9 cellular contexts compared by ENCODE assay signal in genomic region chr3:147419062-147419701, GRCh38. TPM values are rescaled to one million over a fixed set of nuclear protein-coding genes. Genes with fewer than 3 reads are reported as not detected.
DNase-seq lines count a peak whose midpoint lies in the region; TF ChIP-seq lines count a peak whose summit lies in the region.
"Had no signal": no experiment of that assay in that cellular context is flagged by ENCODE, and none has a peak within 500 bp of the region (broad histone marks: within the 10 kb centered on the region; RNA-seq: fewer than 3 reads in every experiment).

No MANE protein-coding gene starts in this region.

- H3K27ac ChIP-seq in ascending aorta (no peak overlapping the region), skeletal muscle tissue (ENCODE audit: low read depth, low read length) (peak overlapping the region; percentile 45)

- intact Hi-C loops in ascending aorta (cut with DNase I) = no loop called here

- H3K36me3 ChIP-seq in H7 (replicated peaks; ENCODE audit: control insufficient read depth, insufficient read depth, low read length) = no peaks in the 10 kb centered on the region
- H3K36me3 ChIP-seq in ascending aorta = no peaks in the 10 kb centered on the region
- H3K36me3 ChIP-seq in skeletal muscle tissue (ENCODE audit: control insufficient read depth in 3 of 3, insufficient read depth in 3 of 3, low read length in 3 of 3) = no peaks in the 10 kb centered on the region

- TF ChIP-seq CTCF in ascending aorta (IDR thresholded peaks at IDR 0.05) = no peak

- DNase-seq in H7 (peak; percentile 95), ascending aorta (ENCODE audit: low spot score in 2 of 2) (peak in 1 of 2 donors; percentile 75), OCI-M1 (lab: John Stamatoyannopoulos, UW) (no peak), HPDE6-E6E7 (ENCODE audit: extremely low spot score) (no peak)
- DNase-seq in activated CD4-positive, alpha-beta T cell treated with anti-CD3 and anti-CD28 coated beads, Interleukin-2, amount 10 ng/mL, durations not matched to agents 7 days and 5 days = no peak
- DNase-seq in activated CD4-positive, CD25-positive, alpha-beta regulatory T cell treated with anti-CD3 and anti-CD28 coated beads, Interleukin-2, amount 50 U/mL, for 72 hours = no peak

- H3K27me3 ChIP-seq in H7 (ENCODE audit: control insufficient read depth, insufficient read depth, low read length) (peaks cover 99% of the 10 kb centered on the region), ascending aorta (peaks cover 47% of the 10 kb centered on the region), skeletal muscle tissue (ENCODE audit: control insufficient read depth in 3 of 3, insufficient read depth in 3 of 3, low read length in 3 of 3) (peaks cover 27 to 69% (median 48%) of the 10 kb centered on the region in 3 donors)

- H3K9ac ChIP-seq in skeletal muscle tissue (ENCODE audit: low read depth in 1 of 3, low read length in 3 of 3) = peak overlapping the region; percentile 75 to 85 (median 77)

- no peak overlapping the region for H3K27ac Mint-ChIP-seq in activated CD4-positive, alpha-beta T cell treated with anti-CD3 and anti-CD28 coated beads, Interleukin-2, amount 10 ng/mL, durations not matched to agents 7 days and 5 days
- H3K27ac Mint-ChIP-seq: activated naive CD8-positive, alpha-beta T cell had no signal

- peaks cover 77% of the 10 kb centered on the region for H3K27me3 Mint-ChIP-seq in activated CD4-positive, alpha-beta T cell treated with anti-CD3 and anti-CD28 coated beads, Interleukin-2, amount 10 ng/mL, durations not matched to agents 7 days and 5 days

- H3K4me1 ChIP-seq in ascending aorta = peaks cover 0 to 7% of the 10 kb centered on the region in 2 donors
- peaks cover 7 to 11% (median 10%) of the 10 kb centered on the region in 3 donors for H3K4me1 ChIP-seq in skeletal muscle tissue (ENCODE audit: control insufficient read depth in 3 of 3, insufficient read depth in 3 of 3, low read length in 3 of 3)

- H3K4me3 ChIP-seq in H7 (ENCODE audit: insufficient read depth, low read depth, low read length) (peak overlapping the region; percentile 41), ascending aorta (peak overlapping the region; percentile 45), iPS-18c (ENCODE audit: insufficient read depth, low read depth, low read length) (peak overlapping the region; percentile 70), skeletal muscle tissue (ENCODE audit: low read length in 3 of 3) (peak overlapping the region; percentile 68 to 81 (median 69))

- H3K4me3 Mint-ChIP-seq in activated CD4-positive, alpha-beta T cell treated with anti-CD3 and anti-CD28 coated beads, Interleukin-2, amount 10 ng/mL, durations not matched to agents 7 days and 5 days = no peak overlapping the region
- H3K4me3 Mint-ChIP-seq: activated naive CD8-positive, alpha-beta T cell had no signal

- peaks cover 4% of the 10 kb centered on the region for H3K9me3 Mint-ChIP-seq in activated CD4-positive, alpha-beta T cell treated with anti-CD3 and anti-CD28 coated beads, Interleukin-2, amount 10 ng/mL, durations not matched to agents 7 days and 5 days

- no peaks in the 10 kb centered on the region for H3K9me3 ChIP-seq in ascending aorta
- H3K9me3 ChIP-seq in iPS-18c (ENCODE audit: control insufficient read depth, insufficient read depth, low read length) = peaks cover 2% of the 10 kb centered on the region
- H3K9me3 ChIP-seq in skeletal muscle tissue (ENCODE audit: control insufficient read depth in 3 of 3, low read length in 3 of 3) = no peaks in the 10 kb centered on the region

- no peaks in the 10 kb centered on the region for H3K4me1 Mint-ChIP-seq in activated CD4-positive, alpha-beta T cell treated with anti-CD3 and anti-CD28 coated beads, Interleukin-2, amount 10 ng/mL, durations not matched to agents 7 days and 5 days

- H3K36me3 Mint-ChIP-seq in activated CD4-positive, alpha-beta T cell treated with anti-CD3 and anti-CD28 coated beads, Interleukin-2, amount 10 ng/mL, durations not matched to agents 7 days and 5 days (ENCODE audit: low read depth) = peaks cover 3% of the 10 kb centered on the region

- CTCF ChIA-PET in activated CD4-positive, alpha-beta T cell treated with anti-CD3 and anti-CD28 coated beads, Interleukin-2, amount 10 ng/mL, durations not matched to agents 7 days and 5 days (lab: Charles Lee) = no interaction called here

- POLR2A ChIA-PET in activated CD4-positive, alpha-beta T cell treated with anti-CD3 and anti-CD28 coated beads, Interleukin-2, amount 10 ng/mL, durations not matched to agents 7 days and 5 days (lab: Charles Lee) = no interaction called here

RNA-seq across cellular contexts. Expression of gene ZIC1, which starts 10.0 kb away (rescaled TPM):
- total RNA-seq in H7 (2014; rRNA removed; shearing (Covaris generic)) = 2.0 and 3.5 TPM in 2 replicates
- 1.5 TPM for total RNA-seq in ascending aorta
- 8.4 TPM for total RNA-seq in skeletal muscle tissue
- not detected for total RNA-seq in activated CD4-positive, alpha-beta T cell treated with anti-CD3 and anti-CD28 coated beads, Interleukin-2, amount 10 ng/mL, durations not matched to agents 7 days and 5 days

RNA-seq across cellular contexts. Expression of gene ZIC4, which starts 12.8 kb away (rescaled TPM):
- total RNA-seq in H7 (2014; rRNA removed; shearing (Covaris generic)) = 0.59 TPM in 1 of 2 replicates, not detected in the other
- total RNA-seq in ascending aorta = not detected
- total RNA-seq in skeletal muscle tissue = 2.6 TPM
- not detected for total RNA-seq in activated CD4-positive, alpha-beta T cell treated with anti-CD3 and anti-CD28 coated beads, Interleukin-2, amount 10 ng/mL, durations not matched to agents 7 days and 5 days
